In genomic region chr6:129969064-129969463, GRCh38 we compare ENCODE assay signal across 28 cellular contexts.
"Had no signal": no experiment of that assay in that cellular context is flagged by ENCODE, and none has a peak within 500 bp of the region (broad histone marks: within the 10 kb centered on the region; RNA-seq: fewer than 3 reads in every experiment).

No MANE protein-coding gene starts in this region.

- H3K36me3 ChIP-seq: brain microvascular endothelial cell, gastroesophageal sphincter, pancreas, prostate gland, sigmoid colon, uterus, WERI-Rb-1 had no signal

- H3K4me1 ChIP-seq: gastroesophageal sphincter, pancreas, prostate gland, sigmoid colon, uterus had no signal

- H3K27ac ChIP-seq: brain microvascular endothelial cell, coronary artery, dorsolateral prefrontal cortex, gastroesophageal sphincter, hepatocyte, pancreas, prostate gland, sigmoid colon, uterus, WERI-Rb-1 had no signal

- H3K27me3 ChIP-seq: brain microvascular endothelial cell, gastroesophageal sphincter, hepatocyte, pancreas, sigmoid colon, uterus had no signal

- DNase-seq: activated CD4-positive, alpha-beta memory T cell treated with anti-CD3 and anti-CD28 coated beads, Interleukin-2, amount 10 ng/mL, durations not matched to agents 7 days and 5 days; activated CD4-positive, alpha-beta T cell treated with anti-CD3 and anti-CD28 coated beads, Interleukin-2, amount 10 ng/mL, durations not matched to agents 7 days and 5 days; activated CD4-positive, CD25-positive, alpha-beta regulatory T cell treated with anti-CD3 and anti-CD28 coated beads, Interleukin-2, amount 50 U/mL, for 72 hours; activated CD8-positive, alpha-beta memory T cell treated with anti-CD3 and anti-CD28 coated beads, Interleukin-2, amount 50 U/mL, for 48 hours; activated gamma-delta T cell; activated naive CD4-positive, alpha-beta T cell treated with anti-CD3 and anti-CD28 coated beads, Interleukin-2, amount 10 ng/mL, durations not matched to agents 7 days and 5 days; activated naive CD8-positive, alpha-beta T cell treated with anti-CD3 and anti-CD28 coated beads, Interleukin-2, amount 10 ng/mL, durations not matched to agents 7 days and 5 days; activated T-cell treated with anti-CD3 and anti-CD28 coated beads, Interleukin-2, amount 50 U/mL, for 24 hours; brain microvascular endothelial cell; dorsolateral prefrontal cortex; effector memory CD4-positive, alpha-beta T cell; erythroblast; immature natural killer cell; kidney; left colon; naive thymus-derived CD8-positive, alpha-beta T cell; nucleus accumbens; pancreas; retina; sigmoid colon; small intestine; stimulated activated CD4-positive, alpha-beta T cell treated with anti-CD3 and anti-CD28 coated beads, Interleukin-4, amount 100 ng/mL, for 24 hours; uterus; WERI-Rb-1 had no signal

- H3K9me3 ChIP-seq: gastroesophageal sphincter, pancreas, prostate gland, sigmoid colon, uterus had no signal

- H3K4me3 ChIP-seq: coronary artery, dorsolateral prefrontal cortex, gastroesophageal sphincter, hepatocyte, pancreas, prostate gland, sigmoid colon, uterus had no signal
